In the genomic region with DNA sequence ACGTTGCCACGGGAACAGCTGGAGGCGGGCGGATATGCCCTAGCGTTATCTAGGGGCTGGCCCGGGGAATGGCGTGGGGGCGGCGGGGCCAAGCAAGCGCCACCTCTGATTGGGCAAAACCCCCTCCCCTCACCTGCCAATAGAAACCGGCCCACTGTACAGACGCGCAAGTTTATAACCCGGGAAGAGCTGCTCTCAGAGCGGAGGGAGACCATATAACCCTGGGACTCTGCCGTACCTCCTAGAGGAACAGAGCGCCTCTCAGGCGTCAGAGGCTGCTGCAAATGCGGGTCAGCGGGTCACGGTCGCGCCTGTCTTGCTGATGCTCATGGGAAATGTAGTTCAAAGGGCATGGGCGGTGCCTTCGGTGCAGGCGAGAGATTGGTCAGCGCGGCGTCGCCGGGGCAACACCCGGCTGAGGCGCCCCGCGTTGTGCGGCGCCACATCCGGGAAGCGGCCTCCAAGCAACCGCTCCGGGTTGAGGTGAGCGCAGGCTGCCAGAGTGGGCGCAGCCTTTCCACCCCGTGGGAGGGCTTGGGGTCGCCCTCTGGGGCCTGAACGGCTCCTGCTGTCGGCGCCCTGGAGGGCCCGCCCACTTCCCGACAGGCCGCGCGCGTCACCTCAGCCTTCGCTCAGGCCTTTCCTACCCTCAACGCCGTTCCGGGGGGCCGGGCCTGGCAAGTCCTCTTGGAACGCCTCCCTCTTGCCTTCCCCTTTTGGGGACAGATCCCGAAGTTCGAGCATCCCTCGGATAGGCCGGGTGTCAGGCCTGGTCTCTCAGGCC, we compare ENCODE assay signal across 8 cellular contexts. TPM values are rescaled to one million over a fixed set of nuclear protein-coding genes. Genes with fewer than 3 reads are reported as not detected.
DNase-seq lines count a peak whose midpoint lies in the region; ATAC-seq and TF ChIP-seq lines count a peak whose summit lies in the region.

A gene (plus strand): TSS at position 639 of the 784 bp plus-strand sequence. CDS start 867 bp downstream, outside the sequence.

- peaks cover 18% of the 10 kb centered on the region for H3K4me1 ChIP-seq in fibroblast of lung (ENCODE audit: control insufficient read depth, extremely low read depth, insufficient read depth, low read length)

- H2AFZ ChIP-seq in fibroblast of lung (ENCODE audit: low read length) = peak within 1 kb of the TSS; percentile 83

- H3K79me2 ChIP-seq in fibroblast of lung (ENCODE audit: control insufficient read depth, insufficient read depth, low read length) = no peaks in the 10 kb centered on the region

- H3K4me3 Mint-ChIP-seq in activated T-helper 17 cell treated with anti-CD3 and anti-CD28 coated beads, Interleukin-2, amount 50 U/mL, for 72 hours = peak within 1 kb of the TSS; percentile 88
- peak within 1 kb of the TSS; percentile 83 to 98 (median 96) for H3K4me3 Mint-ChIP-seq in naive B cell
- H3K4me3 Mint-ChIP-seq in stimulated activated effector memory CD8-positive, alpha-beta T cell treated with anti-CD3 and anti-CD28 coated beads, Interleukin-12 subunit alpha, Interleukin-12 subunit beta, amount 100 ng/mL, for 72 hours = peak within 1 kb of the TSS; percentile 80

- no peaks in the 10 kb centered on the region for H3K27me3 ChIP-seq in fibroblast of lung (ENCODE audit: control insufficient read depth, insufficient read depth, low read length)

- H3K9ac ChIP-seq in fibroblast of lung (ENCODE audit: insufficient read depth, low read length) = peak within 1 kb of the TSS; percentile 88

- peaks cover 13% of the 10 kb centered on the region for H3K36me3 ChIP-seq in fibroblast of lung (ENCODE audit: control insufficient read depth, insufficient read depth, low read length)

- H3K27me3 Mint-ChIP-seq in activated T-helper 17 cell treated with anti-CD3 and anti-CD28 coated beads, Interleukin-2, amount 50 U/mL, for 72 hours = no peaks in the 10 kb centered on the region
- H3K27me3 Mint-ChIP-seq in naive B cell = no peaks in the 10 kb centered on the region

- no peaks in the 10 kb centered on the region for H4K20me1 ChIP-seq in fibroblast of lung (ENCODE audit: control insufficient read depth, extremely low read depth, insufficient read depth, low read length)

- H3K27ac ChIP-seq in fibroblast of lung (ENCODE audit: insufficient read depth, low read length) = peak within 1 kb of the TSS; percentile 98

- peaks cover 19% of the 10 kb centered on the region for H3K36me3 Mint-ChIP-seq in activated T-helper 17 cell treated with anti-CD3 and anti-CD28 coated beads, Interleukin-2, amount 50 U/mL, for 72 hours (ENCODE audit: low read depth)
- no peaks in the 10 kb centered on the region for H3K36me3 Mint-ChIP-seq in naive B cell
- peaks cover 63% of the 10 kb centered on the region for H3K36me3 Mint-ChIP-seq in stimulated activated effector memory CD8-positive, alpha-beta T cell treated with anti-CD3 and anti-CD28 coated beads, Interleukin-12 subunit alpha, Interleukin-12 subunit beta, amount 100 ng/mL, for 72 hours

- no peak for TF ChIP-seq CTCF in fibroblast of lung (conservative IDR thresholded peaks at IDR 0.05 in 1 of 2, IDR thresholded peaks at IDR 0.05 in 1 of 2; ENCODE audit: low read depth in 1 of 2, low read length in 2 of 2)

- H3K27ac Mint-ChIP-seq in activated T-helper 17 cell treated with anti-CD3 and anti-CD28 coated beads, Interleukin-2, amount 50 U/mL, for 72 hours = peak within 1 kb of the TSS; percentile 96
- peak within 1 kb of the TSS; percentile 95 to 99 (median 98) for H3K27ac Mint-ChIP-seq in naive B cell
- peak within 1 kb of the TSS; percentile 96 for H3K27ac Mint-ChIP-seq in stimulated activated effector memory CD8-positive, alpha-beta T cell treated with anti-CD3 and anti-CD28 coated beads, Interleukin-12 subunit alpha, Interleukin-12 subunit beta, amount 100 ng/mL, for 72 hours

- H3K4me1 Mint-ChIP-seq in activated T-helper 17 cell treated with anti-CD3 and anti-CD28 coated beads, Interleukin-2, amount 50 U/mL, for 72 hours = peaks cover 10% of the 10 kb centered on the region
- H3K4me1 Mint-ChIP-seq in naive B cell = peaks cover 10 to 32% (median 13%) of the 10 kb centered on the region in 3 donors
- H3K4me1 Mint-ChIP-seq in stimulated activated effector memory CD8-positive, alpha-beta T cell treated with anti-CD3 and anti-CD28 coated beads, Interleukin-12 subunit alpha, Interleukin-12 subunit beta, amount 100 ng/mL, for 72 hours = peaks cover 23% of the 10 kb centered on the region

- no peaks in the 10 kb centered on the region for H3K9me3 Mint-ChIP-seq in activated T-helper 17 cell treated with anti-CD3 and anti-CD28 coated beads, Interleukin-2, amount 50 U/mL, for 72 hours
- no peaks in the 10 kb centered on the region for H3K9me3 Mint-ChIP-seq in naive B cell
- no peaks in the 10 kb centered on the region for H3K9me3 Mint-ChIP-seq in stimulated activated effector memory CD8-positive, alpha-beta T cell treated with anti-CD3 and anti-CD28 coated beads, Interleukin-12 subunit alpha, Interleukin-12 subunit beta, amount 100 ng/mL, for 72 hours

- H3K4me3 ChIP-seq in fibroblast of lung (replicated peaks in 1 of 4; ENCODE audit: control extremely low read depth in 1 of 4, insufficient read depth in 1 of 4, low read depth in 3 of 4, low read length in 4 of 4) = peak within 1 kb of the TSS; percentile 59 to 75 (median 68)

- DNase-seq in EH (ENCODE audit: low read depth) (peak; percentile 98), GOT3 (lab: John Stamatoyannopoulos, UW) (peak; percentile 83), LHCN-M2 (ENCODE audit: low read depth) (peak; percentile 96), RPMI7951 (ENCODE audit: low read depth) (peak; percentile 97), fibroblast of lung (ENCODE audit: low read depth in 2 of 2) (peak; percentile 96 to 98), naive B cell (peak; percentile 96)
- peak; percentile 87 to 97 for DNase-seq in stimulated activated effector memory CD8-positive, alpha-beta T cell treated with anti-CD3 and anti-CD28 coated beads, Interleukin-12 subunit alpha, Interleukin-12 subunit beta, amount 100 ng/mL, for 72 hours (ENCODE audit: low spot score in 2 of 2)

- no peaks in the 10 kb centered on the region for H3K9me3 ChIP-seq in fibroblast of lung (ENCODE audit: control insufficient read depth, insufficient read depth, low read depth, low read length)

- H3K4me2 ChIP-seq in fibroblast of lung (ENCODE audit: extremely low read depth, insufficient read depth, low read length) = peak within 1 kb of the TSS; percentile 97

- peak; percentile 93 for ATAC-seq in activated T-helper 17 cell treated with anti-CD3 and anti-CD28 coated beads, Interleukin-2, amount 50 U/mL, for 72 hours (replicated peaks)
- ATAC-seq in naive B cell (ENCODE audit: low read depth in 2 of 2) = peak; percentile 89
- peak; percentile 91 for ATAC-seq in stimulated activated effector memory CD8-positive, alpha-beta T cell treated with anti-CD3 and anti-CD28 coated beads, Interleukin-12 subunit alpha, Interleukin-12 subunit beta, amount 100 ng/mL, for 72 hours

RNA-seq across cellular contexts. Expression of the gene that starts here (rescaled TPM):
- total RNA-seq in LHCN-M2 (2014; rRNA removed) = 17.1 and 19.6 TPM in 2 replicates
- 6.5 TPM for polyA plus RNA-seq in LHCN-M2 (2012)
- total RNA-seq in RPMI7951 (2014; rRNA removed; shearing (Covaris generic)) = 6.5 and 9.5 TPM in 2 replicates
- total RNA-seq in activated T-helper 17 cell treated with anti-CD3 and anti-CD28 coated beads, Interleukin-2, amount 50 U/mL, for 72 hours = 1 to 10 TPM; 5.8 to 6.2 TPM
- total RNA-seq in fibroblast of lung = 8.2 and 9.4 TPM in 2 replicates
- 2.4 and 2.5 TPM in 2 replicates for polyA plus RNA-seq in fibroblast of lung
- polyA plus RNA-seq in fibroblast of lung (2012) = 5.4 TPM in 2 replicates
- polyA minus RNA-seq in fibroblast of lung (ENCODE audit: low replicate concordance) = 3.7 and 12.7 TPM in 2 replicates
- polyA plus RNA-seq in naive B cell (ENCODE audit: low read depth in 6 of 6) = 1 to 10 TPM; 4.1 to 6.2 (median 5.0) TPM

Comparison
In these comparisons a context has a peak if more than half of its experiments do, and no peak if none do; other contexts are left out.
1. Peak in every context shown above with its lines: DNase-seq, ATAC-seq, H3K4me3 ChIP-seq and H3K27ac ChIP-seq.